ENCODE assay signal across 8 cellular contexts in genomic region chr6:38034269-38034914, GRCh38.
DNase-seq lines count a peak whose midpoint lies in the region; TF ChIP-seq lines count a peak whose summit lies in the region.

No MANE protein-coding gene starts in this region.

- CTCF ChIA-PET in HEK293 (lab: Yijun Ruan, JAX): interaction anchor here (0.5 to 4.0 kb wide), 26 partner anchors 8 to 536 kb away, joined by 3 to 31 read pairs (median 4); no protein-coding TSS in a partner anchor

- TF ChIP-seq CTCF in HEK293 (tag by site-specific recombination; IDR thresholded peaks at IDR 0.05) (0 out of 2 replicates have a peak, but pooled peaks have one; percentile 38), WI38 (IDR thresholded peaks at IDR 0.05; ENCODE audit: low read depth, low read length) (peak; percentile 60), liver (IDR thresholded peaks at IDR 0.05; ENCODE audit: low read depth, low read length, missing input control) (peak; percentile 26)

- POLR2A ChIA-PET in HEK293 (lab: Yijun Ruan, JAX): no interaction called here

- peaks cover 5% of the 10 kb centered on the region; the same call in 1 of the 2 replicates for H3K4me1 ChIP-seq in HEK293 (ENCODE audit: control insufficient read depth, insufficient read depth, low read length)
- H3K4me1 ChIP-seq in liver (ENCODE audit: control insufficient read depth in 4 of 4, insufficient read depth in 4 of 4, low read length in 3 of 4): peaks cover 2 to 19% (median 5%) of the 10 kb centered on the region in 4 donors

- H3K9me3 ChIP-seq in HEK293 (ENCODE audit: control insufficient read depth, insufficient read depth, low read depth, low read length) (no peaks in the 10 kb centered on the region), liver (ENCODE audit: control insufficient read depth in 4 of 4, low read length in 3 of 4) (no peaks in the 10 kb centered on the region)

- WGBS in liver: 89% methylated on average over 1 of the region's 1 CpG

- peak; percentile 55 to 57 for TF ChIP-seq RAD21 in liver (IDR thresholded peaks at IDR 0.05)

- H3K36me3 ChIP-seq in HEK293 (ENCODE audit: control insufficient read depth in 2 of 2, insufficient read depth in 1 of 2, low read length in 2 of 2) (no peaks in the 10 kb centered on the region), liver (ENCODE audit: control insufficient read depth in 4 of 4, insufficient read depth in 3 of 4, low read depth in 1 of 4, low read length in 3 of 4) (peaks cover 0 to 2% (median 0%) of the 10 kb centered on the region in 4 donors)

- no peak overlapping the region for H3K9ac ChIP-seq in liver (ENCODE audit: low read depth in 1 of 2, low read length in 2 of 2)

- H3K27ac ChIP-seq in HEK293 (ENCODE audit: extremely low read depth, low read depth, low read length) (no peak overlapping the region), liver (ENCODE audit: low read depth in 1 of 2, low read length in 2 of 2) (no peak overlapping the region)

- peak; percentile 30 for DNase-seq in AG20443 (ENCODE audit: low spot score)
- no peak for DNase-seq in SHP77 treated with DMSO at 0.1 percent for 48 hours (lab: John Stamatoyannopoulos, UW)
- no peak for DNase-seq in NCI-H345 (lab: John Stamatoyannopoulos, UW)
- DNase-seq in NCI-H2107 (lab: John Stamatoyannopoulos, UW): no peak
- DNase-seq in LoVo (ENCODE audit: low spot score): no peak

- no peaks in the 10 kb centered on the region for H3K27me3 ChIP-seq in liver (ENCODE audit: control insufficient read depth in 4 of 4, insufficient read depth in 4 of 4, low read length in 3 of 4)

- no peak overlapping the region for H3K4me3 ChIP-seq in HEK293 (ENCODE audit: low read depth, low read length)
- H3K4me3 ChIP-seq in WI38 (ENCODE audit: low read depth, low read length): no peak overlapping the region
- H3K4me3 ChIP-seq in liver (ENCODE audit: low read depth in 1 of 3, low read length in 3 of 3): no peak overlapping the region

TF ChIP-seq in HEK293, 187 proteins besides CTCF, POLR2A, EP300 and RAD21:
- TF ChIP-seq ZNF654 (tag by site-specific recombination; IDR thresholded peaks at IDR 0.05; ENCODE audit: low read depth): peak; percentile 18
- TF ChIP-seq ZSCAN30 (tag by site-specific recombination; IDR thresholded peaks at IDR 0.05): no peak

TF ChIP-seq in liver, 16 proteins besides CTCF, POLR2A, EP300 and RAD21:
- TF ChIP-seq MAX (IDR thresholded peaks at IDR 0.05): no peak
- TF ChIP-seq SP1 (IDR thresholded peaks at IDR 0.05): no peak
- TF ChIP-seq HNF4A (conservative IDR thresholded peaks at IDR 0.05): no peak
- no peak for TF ChIP-seq JUND (IDR thresholded peaks at IDR 0.05)
- TF ChIP-seq YY1 (IDR thresholded peaks at IDR 0.05): no peak
- no peak for TF ChIP-seq EGR1 (IDR thresholded peaks at IDR 0.05; ENCODE audit: low read depth in 2 of 2)
- TF ChIP-seq REST (IDR thresholded peaks at IDR 0.05): no peak
- TF ChIP-seq FOXA2 (IDR thresholded peaks at IDR 0.05): no peak
- no peak for TF ChIP-seq GABPA (IDR thresholded peaks at IDR 0.05 in 1 of 2, conservative IDR thresholded peaks at IDR 0.05 in 1 of 2)
- no peak for TF ChIP-seq ATF3 (IDR thresholded peaks at IDR 0.05)
